4 cellular contexts compared by ENCODE assay signal in the genomic region with DNA sequence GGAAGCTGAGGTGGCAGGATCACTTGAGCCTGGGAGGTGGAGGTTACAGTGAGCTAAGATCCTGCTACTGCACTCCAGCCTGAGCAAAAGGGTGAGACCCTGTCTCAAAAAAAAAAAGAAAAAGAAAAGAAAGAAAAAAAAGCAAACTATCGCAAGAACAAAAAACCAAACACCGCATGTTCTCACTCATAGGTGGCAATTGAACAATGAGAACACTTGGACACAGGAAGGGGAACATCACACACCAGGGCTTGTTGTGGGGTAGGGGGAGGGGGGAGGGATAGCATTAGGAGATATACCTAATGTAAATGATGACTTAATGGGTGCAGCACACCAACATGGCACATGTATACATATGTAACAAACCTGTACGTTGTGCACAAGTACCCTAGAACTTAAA. TPM values are rescaled to one million over a fixed set of nuclear protein-coding genes. Genes with fewer than 3 reads are reported as not detected.
"Had no signal": no experiment of that assay in that cellular context is flagged by ENCODE, and none has a peak within 500 bp of the region (broad histone marks: within the 10 kb centered on the region; RNA-seq: fewer than 3 reads in every experiment).

No MANE protein-coding gene starts in this region.

RNA-seq across cellular contexts. Expression of a gene that starts 11.6 kb away (rescaled TPM):
- total RNA-seq: left lobe of liver, renal cortical epithelial cell had no signal

RNA-seq across cellular contexts. Expression of a gene that starts 40.5 kb away (rescaled TPM):
- total RNA-seq: fibroblast of villous mesenchyme, smooth muscle cell had no signal
- polyA plus RNA-seq: smooth muscle cell had no signal
